In the genomic region with DNA sequence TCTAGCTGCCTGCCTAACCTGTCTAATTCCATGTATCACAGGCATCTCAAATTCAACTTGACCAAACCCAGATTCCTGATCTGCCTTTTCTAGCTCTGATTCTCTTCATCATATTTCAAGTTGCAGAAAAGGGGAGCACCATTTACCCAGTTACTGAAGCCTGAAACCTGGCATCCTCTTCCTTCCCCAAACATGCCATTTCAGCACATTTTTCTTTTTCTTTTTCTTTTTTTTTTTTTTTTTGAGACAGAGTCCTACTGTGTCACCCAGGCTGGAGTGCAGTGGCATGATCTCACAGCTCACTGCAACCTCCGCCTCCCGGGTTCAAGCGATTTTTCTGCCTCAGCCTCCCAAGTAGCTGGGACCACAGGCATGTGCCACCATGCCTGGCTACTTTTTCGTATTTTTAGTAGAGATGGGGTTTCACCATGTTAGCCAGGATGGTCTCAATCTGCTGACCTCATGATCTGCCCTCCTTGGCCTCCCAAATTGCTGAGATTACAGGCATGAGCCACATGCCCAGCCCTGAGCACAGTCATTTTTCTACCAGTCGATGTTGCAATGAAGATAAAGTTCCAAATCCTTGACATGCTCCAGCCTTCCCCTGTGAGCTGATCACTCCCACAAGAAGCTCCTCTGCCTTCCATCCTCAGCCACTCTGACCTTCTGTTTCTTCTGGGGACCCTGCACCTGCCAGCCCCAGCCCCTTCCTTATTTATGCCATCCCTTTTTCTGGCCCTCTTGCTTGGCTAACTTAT, we compare ENCODE assay signal across 11 cellular contexts. TPM values are rescaled to one million over a fixed set of nuclear protein-coding genes. Genes with fewer than 3 reads are reported as not detected.
DNase-seq lines count a peak whose midpoint lies in the region; ATAC-seq lines count a peak whose summit lies in the region.
"Had no signal": no experiment of that assay in that cellular context is flagged by ENCODE, and none has a peak within 500 bp of the region (broad histone marks: within the 10 kb centered on the region; RNA-seq: fewer than 3 reads in every experiment).

No MANE protein-coding gene starts in this region.

- ATAC-seq in GM19467 (IDR thresholded peaks at IDR 0.05; ENCODE audit: unreplicated experiment) (peak; percentile 7), Right ventricle myocardium superior (ENCODE audit: poor library complexity) (peak; percentile 75), HG03025 (IDR thresholded peaks at IDR 0.05; ENCODE audit: low FRiP score, unreplicated experiment) (no peak)
- ATAC-seq: psoas muscle had no signal

- intact Hi-C loops in Right ventricle myocardium superior (cut with DNase I) = no loop called here

- peak; percentile 60 for DNase-seq in AG20443 (ENCODE audit: low spot score)
- peak; percentile 25 for DNase-seq in OCI-M1 (lab: John Stamatoyannopoulos, UW)
- DNase-seq in Right ventricle myocardium superior = no peak
- no peak for DNase-seq in stimulated activated CD8-positive, alpha-beta memory T cell treated with anti-CD3 and anti-CD28 coated beads, Interleukin-4, amount 100 ng/mL, for 48 hours
- no peak for DNase-seq in foreskin melanocyte
- DNase-seq in KG1 (lab: John Stamatoyannopoulos, UW) = no peak
- DNase-seq: activated gamma-delta T cell, kidney, psoas muscle had no signal

RNA-seq across cellular contexts. Expression of gene ACER2, which starts 32.2 kb away (rescaled TPM):
- 3.4 TPM for total RNA-seq in Right ventricle myocardium superior

Comparison
In these comparisons a context has a peak if more than half of its experiments do, and no peak if none do; other contexts are left out.
1. DNase-seq: peak in AG20443 (single experiment) and OCI-M1 (single experiment); none in Right ventricle myocardium superior (single experiment), stimulated activated CD8-positive, alpha-beta memory T cell treated with anti-CD3 and anti-CD28 coated beads, Interleukin-4, amount 100 ng/mL, for 48 hours (single experiment), foreskin melanocyte (single experiment) and KG1 (single experiment).